15 cellular contexts compared by ENCODE assay signal in the genomic region with DNA sequence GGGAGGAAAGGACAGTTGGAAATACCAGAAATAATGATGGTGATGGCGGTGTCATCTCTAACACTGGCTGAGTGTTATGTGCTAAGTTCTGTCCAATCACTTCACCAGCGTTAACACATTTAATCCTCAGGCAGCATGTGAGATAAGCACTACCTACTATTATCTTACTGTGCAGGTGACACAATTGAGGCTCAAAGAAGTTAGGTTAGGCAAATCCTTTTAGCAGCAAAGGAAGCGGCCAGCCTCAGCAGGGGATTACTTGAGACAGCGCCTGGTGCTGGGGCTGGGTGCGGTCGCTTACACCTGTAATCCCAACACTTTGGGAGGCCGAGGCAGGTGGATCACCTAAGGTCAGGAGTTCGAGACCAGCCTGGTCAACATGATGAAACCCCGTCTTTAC. TPM values are rescaled to one million over a fixed set of nuclear protein-coding genes. Genes with fewer than 3 reads are reported as not detected.
DNase-seq lines count a peak whose midpoint lies in the region; ATAC-seq, FAIRE-seq and TF ChIP-seq lines count a peak whose summit lies in the region.
"Had no signal": no experiment of that assay in that cellular context is flagged by ENCODE, and none has a peak within 500 bp of the region (broad histone marks: within the 10 kb centered on the region; RNA-seq: fewer than 3 reads in every experiment).

No MANE protein-coding gene starts in this region.

- 0% methylated on average over 9 of the region's 9 CpGs for WGBS in K562 (ENCODE audit: insufficient coverage, low coverage, missing lambda C conversion rate)
- WGBS in HepG2 (ENCODE audit: low lambda C conversion rate), result 93% methylated on average over 9 of the region's 9 CpGs

- H3K4me1 ChIP-seq in K562 (replicated peaks in 1 of 2; ENCODE audit: control insufficient read depth in 2 of 2, insufficient read depth in 2 of 2, low read length in 2 of 2) (no peaks in the 10 kb centered on the region), HepG2 (ENCODE audit: insufficient read depth, low read length) (peaks cover 84% of the 10 kb centered on the region)
- H3K4me1 ChIP-seq: HAP-1 had no signal

- intact Hi-C loops in K562 (cut with micrococcal nuclease) (no loop called here), HepG2 (cut with micrococcal nuclease; ENCODE audit: unreplicated experiment) (loop anchor here (5.0 kb wide), 1 partner anchor 58 kb away; no protein-coding TSS in a partner anchor)

- no peak for ATAC-seq in K562
- ATAC-seq in HepG2, result no peak
- no peak for ATAC-seq in HG03108 (IDR thresholded peaks at IDR 0.05; ENCODE audit: unreplicated experiment)

- H3K27ac ChIP-seq in K562 (ENCODE audit: extremely low read depth, low read depth, low read length) (no peak overlapping the region), HepG2 (ENCODE audit: extremely low read length, insufficient read depth, low read length) (peak overlapping the region; percentile 89)
- H3K27ac ChIP-seq: C4-2B had no signal

- no peak overlapping the region for H3K4me2 ChIP-seq in K562 (ENCODE audit: insufficient read depth, low read length)
- H3K4me2 ChIP-seq in HepG2 (ENCODE audit: low read depth, low read length), result peak overlapping the region; percentile 45; the same call in 1 of the 2 replicates

- no peak for TF ChIP-seq CTCF in K562 (IDR thresholded peaks at IDR 0.05 in 2 of 3, conservative IDR thresholded peaks at IDR 0.05 in 1 of 3; ENCODE audit: insufficient read depth in 2 of 3, low read depth in 1 of 3, low read length in 3 of 3)
- TF ChIP-seq CTCF in HepG2 (CRISPR knock-in tag; IDR thresholded peaks at IDR 0.05), result no peak

- CTCF ChIA-PET in K562 (lab: Yijun Ruan, JAX; ENCODE audit: low intra/inter-chr PET ratio) (no interaction called here), HepG2 (lab: Yijun Ruan, JAX; ENCODE audit: low intra/inter-chr PET ratio, low total read pairs) (no interaction called here)

- in situ Hi-C loops in K562 (cut with MboI), result no loop called here
- in situ Hi-C loops in HepG2 (cut with HindIII; ENCODE audit: extremely low pct_ligation_motif_present, low pct_unique_long_range_greater_than_20kb), result no loop called here

- TF ChIP-seq RAD21 in K562 (CRISPR knock-in tag; conservative IDR thresholded peaks at IDR 0.05 in 1 of 2, IDR thresholded peaks at IDR 0.05 in 1 of 2), result no peak
- TF ChIP-seq RAD21 in HepG2 (CRISPR knock-in tag; IDR thresholded peaks at IDR 0.05), result no peak

- no peaks in the 10 kb centered on the region for H4K20me1 ChIP-seq in K562 (replicated peaks; ENCODE audit: control insufficient read depth, insufficient read depth, low read length)
- H4K20me1 ChIP-seq in HepG2 (ENCODE audit: insufficient read depth, low read length), result no peaks in the 10 kb centered on the region

- H3K9me3 ChIP-seq in K562 (replicated peaks; ENCODE audit: control insufficient read depth, insufficient read depth, low read depth, low read length) (no peaks in the 10 kb centered on the region), HepG2 (ENCODE audit: low read length) (no peaks in the 10 kb centered on the region)
- H3K9me3 ChIP-seq: A549, BE2C, HAP-1 had no signal

- no peak for TF ChIP-seq POLR2A in K562 (conservative IDR thresholded peaks at IDR 0.05)
- TF ChIP-seq POLR2A in HepG2 (IDR thresholded peaks at IDR 0.05; ENCODE audit: insufficient read depth in 1 of 2, low read depth in 2 of 2, low read length in 2 of 2), result no peak

- FAIRE-seq in K562 (lab: Jason Lieb, UNC), result no peak
- no peak for FAIRE-seq in HepG2 (lab: Jason Lieb, UNC)
- FAIRE-seq: A549, H1, HTR-8/SVneo had no signal

- POLR2A ChIA-PET in K562 (lab: Yijun Ruan, JAX), result no interaction called here
- POLR2A ChIA-PET in HepG2 (lab: Yijun Ruan, JAX), result interaction anchor here (1.2 to 3.4 kb wide), 8 partner anchors 8 to 96 kb away, joined by 3 to 45 read pairs (median 14); partner anchors contain the start of gene ARL4D

- no peak overlapping the region for H3K4me3 ChIP-seq in K562
- H3K4me3 ChIP-seq in HepG2 (replicated peaks in 1 of 3; ENCODE audit: insufficient read depth in 1 of 3, low read depth in 2 of 3, low read length in 3 of 3), result no peak overlapping the region
- H3K4me3 ChIP-seq: A549, HAP-1 had no signal

- H3K9ac ChIP-seq in K562 (ENCODE audit: insufficient read depth in 1 of 2, low read depth in 2 of 2, low read length in 2 of 2) (no peak overlapping the region), HepG2 (ENCODE audit: insufficient read depth, low read depth, low read length) (0 out of 2 replicates have a peak overlapping the region, but pooled peaks have one; percentile 14)

- TF ChIP-seq EP300 in K562 (IDR thresholded peaks at IDR 0.05; ENCODE audit: low read length), result no peak
- TF ChIP-seq EP300 in HepG2 (IDR thresholded peaks at IDR 0.05; ENCODE audit: low read depth in 2 of 2, low read length in 2 of 2), result no peak
- no peak for TF ChIP-seq EP300 in HepG2 (CRISPR knock-in tag; IDR thresholded peaks at IDR 0.05; ENCODE audit: borderline replicate concordance)

- H3K36me3 ChIP-seq in K562 (ENCODE audit: control insufficient read depth, insufficient read depth, low read length) (no peaks in the 10 kb centered on the region), HepG2 (replicated peaks in 1 of 2; ENCODE audit: control insufficient read depth in 1 of 2, insufficient read depth in 2 of 2, low read length in 2 of 2) (no peaks in the 10 kb centered on the region)
- H3K36me3 ChIP-seq: BE2C, HAP-1 had no signal

- peak; percentile 93 for DNase-seq in NCI-H82 (lab: John Stamatoyannopoulos, UW)
- DNase-seq in K562 (ENCODE audit: extremely low read depth in 1 of 4, low spot score in 3 of 4), result no peak
- DNase-seq in HepG2 (ENCODE audit: low spot score), result no peak
- DNase-seq in DMS79 treated with DMSO at 0.1 percent for 48 hours (lab: John Stamatoyannopoulos, UW), result no peak
- no peak for DNase-seq in NCI-H187 treated with DMSO at 0.1 percent for 48 hours (lab: John Stamatoyannopoulos, UW)
- DNase-seq: BE2C; CD4-positive, alpha-beta memory T cell; COR-L47; DMS53 had no signal

- H2AFZ ChIP-seq in K562 (ENCODE audit: low read depth, low read length) (no peak overlapping the region), HepG2 (ENCODE audit: low read length) (no peak overlapping the region)

- H3K79me2 ChIP-seq in K562 (ENCODE audit: control insufficient read depth, insufficient read depth, low read length) (no peaks in the 10 kb centered on the region), HepG2 (ENCODE audit: insufficient read depth, low read length) (no peaks in the 10 kb centered on the region)

- peaks cover 20 to 22% of the 10 kb centered on the region in 2 experiments; a peak in 4 of 5 replicates for H3K27me3 ChIP-seq in K562 (ENCODE audit: control insufficient read depth in 2 of 2, insufficient read depth in 2 of 2, low read length in 2 of 2)
- no peaks in the 10 kb centered on the region for H3K27me3 ChIP-seq in HepG2 (ENCODE audit: control insufficient read depth in 1 of 2, insufficient read depth in 2 of 2, low read length in 2 of 2)
- H3K27me3 ChIP-seq: BE2C had no signal

- H3K9me1 ChIP-seq in K562 (ENCODE audit: control insufficient read depth, insufficient read depth, low read length), result no peaks in the 10 kb centered on the region

- BruUV-seq in K562 (replicated peaks; lab: Mats Ljungman, UMichigan), result no TSS peak
- no TSS peak for BruUV-seq in HepG2 (replicated peaks; lab: Mats Ljungman, UMichigan)

TF ChIP-seq in K562, 482 proteins besides CTCF, POLR2A, EP300 and RAD21 (continues in another document):
- TF ChIP-seq NFRKB (IDR thresholded peaks at IDR 0.05; ENCODE audit: low read depth), result no peak

TF ChIP-seq in HepG2, 621 proteins besides CTCF, POLR2A, EP300 and RAD21 (continues in another document):
- TF ChIP-seq ZBTB38 (CRISPR knock-in tag; IDR thresholded peaks at IDR 0.05), result peak; percentile 56

RNA-seq across cellular contexts. Expression of gene DHX8, which starts 18.7 kb away (rescaled TPM):
- total RNA-seq in K562 (2011; cell fraction: chromatin; rRNA removed; ENCODE audit: low replicate concordance), result 44.2 and 47.1 TPM in 2 replicates
- 25.9 and 26.3 TPM in 2 replicates for total RNA-seq in K562 (2011; cell fraction: nucleolus; rRNA removed)
- 27.6 and 28.8 TPM in 2 replicates for total RNA-seq in K562 (2011; cell fraction: nucleoplasm; rRNA removed)
- total RNA-seq in K562 (2014; rRNA removed) (26.1 and 29.3 TPM in 2 replicates), K562 (2014; rRNA removed; fragmentation: Illumina TruSeq; extraction: Trizol) (26.5 and 28.3 TPM in 2 replicates), K562 (2015; rRNA removed; fragmentation: Illumina TruSeq; extraction: Trizol) (25.6 and 29.2 TPM in 2 replicates), K562 (2021) (32.4 and 42.5 TPM in 2 replicates), HepG2 (2016; rRNA removed; fragmentation: Illumina TruSeq; extraction: Trizol) (48.9 and 66.9 TPM in 2 replicates)
- polyA plus RNA-seq in K562 (2011; rRNA removed) (21.7 and 22.7 TPM in 2 replicates), K562 (2014; fragmentation: Illumina TruSeq; extraction: Trizol) (27.2 and 27.7 TPM in 2 replicates), K562 (2014; fragmentation: Nextera tagmentation; extraction: Ambion mirVana) (10 to 100 TPM; 23.1 to 24.5 TPM), K562 (2014; rRNA removed) (16.7 TPM in 2 replicates), HepG2 (2011; rRNA removed) (23.6 and 24.8 TPM in 2 replicates)
- 19.2 and 23.4 TPM in 2 replicates for polyA plus RNA-seq in K562 (2011; cell fraction: cytosol; rRNA removed)
- 19.4 and 19.6 TPM in 2 replicates for polyA plus RNA-seq in K562 (2011; cell fraction: nucleus; rRNA removed)
- polyA plus RNA-seq in K562 (2012), result 17.2 and 19.9 TPM in 2 replicates
- 57.1 and 57.6 TPM in 2 replicates for polyA minus RNA-seq in K562 (2011; rRNA and poly(A)+ RNA removed)
- 21.8 and 23.5 TPM in 2 replicates for polyA minus RNA-seq in K562 (2011; cell fraction: cytosol; rRNA and poly(A)+ RNA removed)
- polyA minus RNA-seq in K562 (2011; cell fraction: nucleus; rRNA and poly(A)+ RNA removed), result 13.1 and 18.3 TPM in 2 replicates
- 7.3 and 7.5 TPM in 2 replicates for total RNA-seq in HepG2 (2016; cell fraction: cytosol; rRNA removed; fragmentation: Illumina TruSeq; extraction: Trizol; ENCODE audit: low read depth)
- total RNA-seq in HepG2 (2016; cell fraction: insoluble cytoplasmic fraction; rRNA removed; fragmentation: Illumina TruSeq; extraction: Trizol), result 48.9 and 59.5 TPM in 2 replicates
- total RNA-seq in HepG2 (2016; cell fraction: membrane; rRNA removed; fragmentation: Illumina TruSeq; extraction: Trizol), result 13.7 and 14.3 TPM in 2 replicates
- 36.4 and 38.7 TPM in 2 replicates for total RNA-seq in HepG2 (2016; cell fraction: nucleus; rRNA removed; fragmentation: Illumina TruSeq; extraction: Trizol)
- 19.6 and 23.9 TPM in 2 replicates for polyA plus RNA-seq in HepG2 (2011; cell fraction: cytosol; rRNA removed)
- polyA plus RNA-seq in HepG2 (2011; cell fraction: nucleus; rRNA removed), result 28.8 and 31.8 TPM in 2 replicates
- polyA plus RNA-seq in HepG2 (2012), result 24.9 and 33.1 TPM in 2 replicates
- polyA plus RNA-seq in HepG2 (2016; cell fraction: cytosol; fragmentation: Illumina TruSeq; extraction: Trizol; ENCODE audit: low read depth), result 1.9 and 2.2 TPM in 2 replicates
- 37.7 and 41.9 TPM in 2 replicates for polyA plus RNA-seq in HepG2 (2016; cell fraction: insoluble cytoplasmic fraction; fragmentation: Illumina TruSeq; extraction: Trizol; ENCODE audit: low read depth)
- polyA plus RNA-seq in HepG2 (2016; cell fraction: membrane; fragmentation: Illumina TruSeq; extraction: Trizol; ENCODE audit: low read depth), result 4.4 and 5.7 TPM in 2 replicates
- polyA plus RNA-seq in HepG2 (2016; cell fraction: nucleus; fragmentation: Illumina TruSeq; extraction: Trizol; ENCODE audit: insufficient read depth, low read depth), result 36.7 and 42.2 TPM in 2 replicates
- polyA minus RNA-seq in HepG2 (2011; rRNA and poly(A)+ RNA removed; ENCODE audit: low replicate concordance), result 67.3 and 93.6 TPM in 2 replicates
- 36.8 and 37.9 TPM in 2 replicates for polyA minus RNA-seq in HepG2 (2011; cell fraction: cytosol; rRNA and poly(A)+ RNA removed)
- 37.6 and 44.9 TPM in 2 replicates for polyA minus RNA-seq in HepG2 (2011; cell fraction: nucleus; rRNA and poly(A)+ RNA removed)
